ENCODE assay signal across 1 cellular context in the genomic region with DNA sequence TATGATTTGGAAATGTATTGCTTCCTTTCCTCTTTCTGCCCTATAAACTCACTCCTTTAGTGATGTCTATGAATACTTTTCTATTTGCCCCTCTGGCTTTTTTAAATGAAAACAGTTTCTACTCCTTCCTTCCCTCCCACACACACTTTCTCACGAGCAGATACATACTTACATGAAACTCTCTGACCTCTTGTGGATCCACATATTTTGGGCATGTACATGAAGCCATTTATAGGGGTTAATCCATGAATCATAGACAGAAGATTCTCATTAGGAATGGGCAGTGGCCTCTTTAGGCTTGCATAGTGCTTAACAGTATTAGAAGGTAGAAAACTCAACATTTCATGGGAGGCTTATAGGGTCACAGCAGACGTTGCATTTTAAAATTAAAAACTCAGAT.
TF ChIP-seq lines count a peak whose summit lies in the region.

No MANE protein-coding gene starts in this region.

TF ChIP-seq in IMR-90, 13 proteins besides CTCF, POLR2A, EP300 and RAD21:
- TF ChIP-seq MAZ (IDR thresholded peaks at IDR 0.05; ENCODE audit: borderline replicate concordance, low read depth, low read length) = no peak
- TF ChIP-seq BHLHE40 (IDR thresholded peaks at IDR 0.05; ENCODE audit: low read depth, low read length) = peak; percentile 86
- no peak for TF ChIP-seq MXI1 (IDR thresholded peaks at IDR 0.05; ENCODE audit: borderline replicate concordance, low read depth, low read length)
- peak; percentile 19; the same call in 1 of the 2 replicates for TF ChIP-seq CEBPB (IDR thresholded peaks at IDR 0.05; ENCODE audit: low read depth, low read length)
- no peak for TF ChIP-seq RFX5 (IDR thresholded peaks at IDR 0.05; ENCODE audit: low read depth, low read length)
- TF ChIP-seq, protein P1, sequence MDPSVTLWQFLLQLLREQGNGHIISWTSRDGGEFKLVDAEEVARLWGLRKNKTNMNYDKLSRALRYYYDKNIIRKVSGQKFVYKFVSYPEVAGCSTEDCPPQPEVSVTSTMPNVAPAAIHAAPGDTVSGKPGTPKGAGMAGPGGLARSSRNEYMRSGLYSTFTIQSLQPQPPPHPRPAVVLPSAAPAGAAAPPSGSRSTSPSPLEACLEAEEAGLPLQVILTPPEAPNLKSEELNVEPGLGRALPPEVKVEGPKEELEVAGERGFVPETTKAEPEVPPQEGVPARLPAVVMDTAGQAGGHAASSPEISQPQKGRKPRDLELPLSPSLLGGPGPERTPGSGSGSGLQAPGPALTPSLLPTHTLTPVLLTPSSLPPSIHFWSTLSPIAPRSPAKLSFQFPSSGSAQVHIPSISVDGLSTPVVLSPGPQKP (IDR thresholded peaks at IDR 0.05; ENCODE audit: borderline replicate concordance, low read depth, low read length) = no peak
- no peak for TF ChIP-seq CHD1 (IDR thresholded peaks at IDR 0.05; ENCODE audit: low read depth, low read length)
- 0 out of 2 replicates have a peak, but pooled peaks have one; percentile 2 for TF ChIP-seq MAFK (IDR thresholded peaks at IDR 0.05; ENCODE audit: low read depth, low read length)
- peak; percentile 92 for TF ChIP-seq FOS (IDR thresholded peaks at IDR 0.05; ENCODE audit: low read depth, low read length)
